Comparison of ENCODE assay signal across 20 cellular contexts in genomic region chr19:18851673-18852325, GRCh38. TPM values are rescaled to one million over a fixed set of nuclear protein-coding genes. Genes with fewer than 3 reads are reported as not detected.
DNase-seq lines count a peak whose midpoint lies in the region; ATAC-seq, FAIRE-seq and TF ChIP-seq lines count a peak whose summit lies in the region.
"Had no signal": no experiment of that assay in that cellular context is flagged by ENCODE, and none has a peak within 500 bp of the region (broad histone marks: within the 10 kb centered on the region; RNA-seq: fewer than 3 reads in every experiment).

No MANE protein-coding gene starts in this region.

- H3K4me3 ChIP-seq in GM12878 (no peak overlapping the region), neutrophil (ENCODE audit: low read depth in 1 of 2, low read length in 1 of 2) (no peak overlapping the region), subcutaneous abdominal adipose tissue (ENCODE audit: low read depth in 1 of 5, low read length in 5 of 5) (no peak overlapping the region)
- H3K4me3 ChIP-seq: Peyer's patch had no signal

- WGBS in GM12878 (ENCODE audit: insufficient coverage, insufficient replicate concordance, low lambda C conversion rate, missing lambda C conversion rate) = 98% methylated on average over 31 of the region's 31 CpGs

- H3K36me3 ChIP-seq in GM12878 (ENCODE audit: control insufficient read depth in 2 of 2, insufficient read depth in 2 of 2, low read length in 1 of 2) (peaks cover 19 to 69% of the 10 kb centered on the region in 2 experiments), neutrophil (peaks cover 77% of the 10 kb centered on the region), subcutaneous abdominal adipose tissue (ENCODE audit: control insufficient read depth in 5 of 5, insufficient read depth in 5 of 5, low read length in 5 of 5) (peaks cover 0 to 70% (median 66%) of the 10 kb centered on the region in 5 donors)

- no peaks in the 10 kb centered on the region for H3K27me3 Mint-ChIP-seq in WTC11 (ENCODE audit: low read depth)
- H3K27me3 Mint-ChIP-seq: CD4-positive, CD25-positive, alpha-beta regulatory T cell had no signal

- H3K27ac ChIP-seq in VCaP (peak overlapping the region; percentile 99), GM12878 (ENCODE audit: control insufficient read depth, insufficient read depth) (no peak overlapping the region), neutrophil (peak overlapping the region; percentile 17), subcutaneous abdominal adipose tissue (ENCODE audit: low read depth, low read length) (peak overlapping the region; percentile 37)
- H3K27ac ChIP-seq: HL-60, KMS-11, Peyer's patch had no signal

- no peak for DNase-seq in GM12878 (ENCODE audit: low read depth, low spot score)
- no peak for DNase-seq in activated CD4-positive, CD25-positive, alpha-beta regulatory T cell treated with anti-CD3 and anti-CD28 coated beads, Interleukin-2, amount 50 U/mL, for 72 hours
- DNase-seq in SKM-1 (lab: John Stamatoyannopoulos, UW; ENCODE audit: unreplicated experiment) = no peak
- DNase-seq in WTC11 (ENCODE audit: low spot score) = no peak
- DNase-seq: CD4-positive, CD25-positive, alpha-beta regulatory T cell; DMS79; H9; HFFc6; NCI-H1105; NCI-H146; NCI-H2029 treated with DMSO at 0.1 percent for 48 hours; NCI-H446; NCI-H526; Peyer's patch; Right ventricle myocardium superior had no signal

- no peak for TF ChIP-seq EP300 in GM12878 (IDR thresholded peaks at IDR 0.05; ENCODE audit: borderline replicate concordance in 1 of 2, control insufficient read depth in 1 of 2, low read depth in 2 of 2, low read length in 2 of 2)

- SMC1A ChIA-PET in GM12878 (lab: Charles Lee; ENCODE audit: uncharacterized antibody, unreplicated experiment) = no interaction called here

- H3K4me1 ChIP-seq in GM12878 (ENCODE audit: control insufficient read depth, insufficient read depth, low read length) (peaks cover 32% of the 10 kb centered on the region), neutrophil (ENCODE audit: control insufficient read depth in 1 of 2, insufficient read depth in 1 of 2, low read depth in 1 of 2, low read length in 1 of 2) (peaks cover 37 to 39% of the 10 kb centered on the region in 2 experiments), subcutaneous abdominal adipose tissue (ENCODE audit: control insufficient read depth in 5 of 5, insufficient read depth in 5 of 5, low read length in 5 of 5) (peaks cover 35 to 56% (median 50%) of the 10 kb centered on the region in 5 donors)

- peak; percentile 40; the same call in 1 of the 2 replicates for TF ChIP-seq POLR2A in GM12878 (IDR thresholded peaks at IDR 0.05; ENCODE audit: low read depth, low read length)

- BruUV-seq in GM12878 (replicated peaks; lab: Mats Ljungman, UMichigan) = no TSS peak

- no peaks in the 10 kb centered on the region for H3K9me3 Mint-ChIP-seq in WTC11
- H3K9me3 Mint-ChIP-seq: CD4-positive, CD25-positive, alpha-beta regulatory T cell; H9; HFFc6 had no signal

- intact Hi-C loops in GM12878 (cut with micrococcal nuclease; ENCODE audit: unreplicated experiment) = no loop called here

- CTCF ChIA-PET in GM12878 (lab: Yijun Ruan, JAX) (interaction anchor here (1.5 kb wide), 1 partner anchor 14 kb away, joined by 4 read pairs; no protein-coding TSS in a partner anchor), WTC11 (lab: Charles Lee) (no interaction called here)

- H3K9ac ChIP-seq in GM12878 (ENCODE audit: control insufficient read depth, insufficient read depth, low read length) = no peak overlapping the region
- no peak overlapping the region for H3K9ac ChIP-seq in subcutaneous abdominal adipose tissue (ENCODE audit: low read length in 5 of 5)
- H3K9ac ChIP-seq: KMS-11 had no signal

- H3K9me3 ChIP-seq in GM12878 (replicated peaks; ENCODE audit: control insufficient read depth, insufficient read depth, low read length) = no peaks in the 10 kb centered on the region
- no peaks in the 10 kb centered on the region for H3K9me3 ChIP-seq in neutrophil
- no peaks in the 10 kb centered on the region for H3K9me3 ChIP-seq in subcutaneous abdominal adipose tissue (ENCODE audit: control insufficient read depth in 5 of 5, low read length in 5 of 5)
- H3K9me3 ChIP-seq: Peyer's patch had no signal

- no peak overlapping the region for H3K27ac Mint-ChIP-seq in WTC11
- H3K27ac Mint-ChIP-seq: CD4-positive, CD25-positive, alpha-beta regulatory T cell had no signal

- H3K4me1 Mint-ChIP-seq in WTC11 = no peaks in the 10 kb centered on the region; the same call in 1 of the 2 replicates

- TF ChIP-seq CTCF in VCaP (conservative IDR thresholded peaks at IDR 0.05) (no peak), GM12878 (IDR thresholded peaks at IDR 0.05 in 2 of 3, conservative IDR thresholded peaks at IDR 0.05 in 1 of 3; ENCODE audit: control insufficient read depth in 2 of 3, extremely low read depth in 1 of 3, insufficient read depth in 1 of 3, low read depth in 3 of 3, low read length in 3 of 3) (no peak), neutrophil (IDR thresholded peaks at IDR 0.05) (no peak), WTC11 (IDR thresholded peaks at IDR 0.05) (no peak)

- H3K27me3 ChIP-seq in GM12878 (replicated peaks in 1 of 2; ENCODE audit: control insufficient read depth in 2 of 2, insufficient read depth in 2 of 2, low read length in 1 of 2) = no peaks in the 10 kb centered on the region
- H3K27me3 ChIP-seq in neutrophil = no peaks in the 10 kb centered on the region
- H3K27me3 ChIP-seq in subcutaneous abdominal adipose tissue (ENCODE audit: control insufficient read depth in 5 of 5, insufficient read depth in 4 of 5, low read length in 5 of 5) = no peaks in the 10 kb centered on the region
- H3K27me3 ChIP-seq: Peyer's patch had no signal

- H3K36me3 Mint-ChIP-seq in WTC11 = peaks cover 73% of the 10 kb centered on the region

- TF ChIP-seq RAD21 in GM12878 (IDR thresholded peaks at IDR 0.05; ENCODE audit: insufficient read depth, low read depth, low read length) = no peak

- RAD21 ChIA-PET in GM12878 (lab: Charles Lee; ENCODE audit: unreplicated experiment) = interaction anchor here (1.6 kb wide), 1 partner anchor 19 kb away, joined by 4 read pairs; no protein-coding TSS in a partner anchor

- no peak overlapping the region for H3K4me3 Mint-ChIP-seq in WTC11
- H3K4me3 Mint-ChIP-seq: CD4-positive, CD25-positive, alpha-beta regulatory T cell; H9; HFFc6 had no signal

- no peak overlapping the region for H2AFZ ChIP-seq in GM12878 (ENCODE audit: control insufficient read depth, low read depth, low read length)

- peaks cover 22% of the 10 kb centered on the region for H3K79me2 ChIP-seq in GM12878 (ENCODE audit: control insufficient read depth, insufficient read depth, low read length)

- no peak for FAIRE-seq in GM12878 (lab: Jason Lieb, UNC)

- ATAC-seq in GM12878 (no peak), WTC11 (no peak)

- in situ Hi-C loops in GM12878 (cut with MboI) = loop anchor here (25.0 kb wide), 1 partner anchor 389 kb away; no protein-coding TSS in a partner anchor

- POLR2A ChIA-PET in GM12878 (lab: Charles Lee) (interaction anchor here (1.2 kb wide), 1 partner anchor 10 kb away, joined by 4 read pairs; no protein-coding TSS in a partner anchor), WTC11 (lab: Charles Lee) (no interaction called here)

- H3K4me2 ChIP-seq in GM12878 (ENCODE audit: control insufficient read depth, insufficient read depth) = no peak overlapping the region
- H3K4me2 ChIP-seq: KMS-11 had no signal

- H4K20me1 ChIP-seq in GM12878 (ENCODE audit: control insufficient read depth, insufficient read depth) = peaks cover 6% of the 10 kb centered on the region; the same call in 1 of the 2 replicates

TF ChIP-seq in GM12878, 131 proteins besides CTCF, POLR2A, EP300 and RAD21 (continues in another document):
- no peak for TF ChIP-seq SREBF1 (IDR thresholded peaks at IDR 0.05; ENCODE audit: low read length)

TF ChIP-seq in WTC11, 78 proteins besides CTCF, POLR2A, EP300 and RAD21 (continues in another document):
- TF ChIP-seq ZNF219 (CRISPR knock-in tag; IDR thresholded peaks at IDR 0.05; ENCODE audit: borderline replicate concordance) = no peak
- no peak for TF ChIP-seq SMAD3 (CRISPR knock-in tag; IDR thresholded peaks at IDR 0.05; ENCODE audit: borderline replicate concordance)

RNA-seq across cellular contexts. Expression of gene UPF1, which starts 20.0 kb away (rescaled TPM):
- total RNA-seq in GM12878 (2013; cell fraction: nucleolus; rRNA removed) = 99.0 and 125 TPM in 2 replicates
- total RNA-seq in GM12878 (2014; rRNA removed) = 35.3 and 40.6 TPM in 2 replicates
- 14.5 and 16.1 TPM in 2 replicates for total RNA-seq in GM12878 (2014; rRNA removed; fragmentation: Illumina TruSeq; extraction: Trizol)
- 71.9 and 80.9 TPM in 2 replicates for total RNA-seq in GM12878 (2021)
- 9.9 TPM for polyA plus RNA-seq in GM12878 (2011; ENCODE audit: low read depth)
- polyA plus RNA-seq in GM12878 (2011; rRNA removed) = 8.9 and 22.8 TPM in 2 replicates
- 23.1 and 45.0 TPM in 2 replicates for polyA plus RNA-seq in GM12878 (2011; cell fraction: cytosol; rRNA removed)
- polyA plus RNA-seq in GM12878 (2011; cell fraction: nucleus; rRNA removed) = 102 and 147 TPM in 2 replicates
- polyA plus RNA-seq in GM12878 (2012) = 27.8 and 31.0 TPM in 2 replicates
- polyA plus RNA-seq in GM12878 (2014; fragmentation: Illumina TruSeq; extraction: Trizol) = 26.2 and 33.5 TPM in 2 replicates
- 1 to 10 TPM in 1 of 2 experiments, under 1 TPM in 1; 0.58 to 1.1 TPM for polyA plus RNA-seq in GM12878 (2014; fragmentation: Nextera tagmentation; extraction: Ambion mirVana)
- 35.1 and 47.1 TPM in 2 replicates for polyA plus RNA-seq in GM12878 (2014; rRNA removed)
- polyA plus RNA-seq in GM12878 (2016; fragmentation: Nextera tagmentation; extraction: Ambion mirVana) = 1 to 10 TPM; 4.5 to 5.6 TPM
- 66.6 and 68.0 TPM in 2 replicates for polyA minus RNA-seq in GM12878 (2011; rRNA and poly(A)+ RNA removed)
- polyA minus RNA-seq in GM12878 (2011; cell fraction: cytosol; rRNA and poly(A)+ RNA removed) = 23.4 and 30.8 TPM in 2 replicates
- 43.4 and 69.7 TPM in 2 replicates for polyA minus RNA-seq in GM12878 (2011; cell fraction: nucleus; rRNA and poly(A)+ RNA removed)
- total RNA-seq in WTC11 (2021) = 77.3 to 82.5 TPM (median 81.9 TPM) in 3 replicates

RNA-seq across cellular contexts. Expression of gene CERS1, which starts 44.2 kb away (rescaled TPM):
- total RNA-seq in GM12878 (2013; cell fraction: nucleolus; rRNA removed) = not detected in 2 replicates
- total RNA-seq in GM12878 (2014; rRNA removed) (not detected in 2 replicates), GM12878 (2014; rRNA removed; fragmentation: Illumina TruSeq; extraction: Trizol) (not detected in 2 replicates), GM12878 (2021) (not detected in 2 replicates), WTC11 (2021) (14.7 to 24.5 TPM (median 22.6 TPM) in 3 replicates)
- not detected for polyA plus RNA-seq in GM12878 (2011; ENCODE audit: low read depth)
- polyA plus RNA-seq in GM12878 (2011; rRNA removed) (not detected in 2 replicates), GM12878 (2014; fragmentation: Illumina TruSeq; extraction: Trizol) (not detected in 2 replicates), GM12878 (2014; fragmentation: Nextera tagmentation; extraction: Ambion mirVana) (not detected), GM12878 (2014; rRNA removed) (0.16 TPM in 1 of 2 replicates, not detected in the other), GM12878 (2016; fragmentation: Nextera tagmentation; extraction: Ambion mirVana) (under 1 TPM in 1 of 2 experiments, not detected in 1; 0.19 TPM)
- not detected in 2 replicates for polyA plus RNA-seq in GM12878 (2011; cell fraction: cytosol; rRNA removed)
- not detected in 2 replicates for polyA plus RNA-seq in GM12878 (2011; cell fraction: nucleus; rRNA removed)
- polyA plus RNA-seq in GM12878 (2012) = 0.08 TPM in 1 of 2 replicates, not detected in the other
- polyA minus RNA-seq in GM12878 (2011; rRNA and poly(A)+ RNA removed) = not detected in 2 replicates
- polyA minus RNA-seq in GM12878 (2011; cell fraction: cytosol; rRNA and poly(A)+ RNA removed) = not detected in 2 replicates
- polyA minus RNA-seq in GM12878 (2011; cell fraction: nucleus; rRNA and poly(A)+ RNA removed) = not detected in 2 replicates
- total RNA-seq: CD4-positive, CD25-positive, alpha-beta regulatory T cell; Peyer's patch had no signal
- polyA plus RNA-seq: CD4-positive, CD25-positive, alpha-beta regulatory T cell had no signal

Comparison
In these comparisons a context has a peak if more than half of its experiments do, and no peak if none do; other contexts are left out.
1. RNA of gene CERS1, which starts 44.2 kb away (total RNA-seq): 14.7 to 24.5 TPM in WTC11; not detected in GM12878; every median in the first group is over 10 times any median in the second.